Comparison of ENCODE assay signal across 2 cellular contexts in the genomic region with DNA sequence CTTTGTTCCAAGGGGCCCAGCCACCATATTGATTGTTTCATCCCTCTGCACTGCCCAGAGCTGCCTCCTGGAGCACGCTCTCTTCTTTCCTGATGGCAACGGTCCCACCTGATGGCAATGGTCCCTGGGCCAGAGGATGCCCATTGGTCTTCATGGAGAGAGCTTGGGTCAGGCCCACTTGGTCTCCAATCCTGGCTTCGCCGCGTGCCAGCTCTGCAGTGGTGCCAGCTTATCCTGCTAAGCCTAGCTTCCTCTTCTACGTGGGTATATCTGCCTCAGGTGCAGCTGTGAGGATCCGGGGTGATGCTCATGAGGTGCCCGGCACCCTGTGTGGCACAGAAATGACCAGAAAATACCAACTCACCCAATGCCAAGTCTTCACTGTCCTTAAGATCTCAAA.
TF ChIP-seq lines count a peak whose summit lies in the region.

No MANE protein-coding gene starts in this region.

TF ChIP-seq in A549, 52 proteins besides CTCF, POLR2A, EP300 and RAD21:
- TF ChIP-seq NPAS2 (CRISPR knock-in tag; IDR thresholded peaks at IDR 0.05; ENCODE audit: borderline replicate concordance), result no peak
- TF ChIP-seq HOXB13 (CRISPR knock-in tag; IDR thresholded peaks at IDR 0.05; ENCODE audit: low read depth), result no peak
- TF ChIP-seq RCOR1 (IDR thresholded peaks at IDR 0.05; ENCODE audit: low read depth, low read length), result no peak
- no peak for TF ChIP-seq MYC (IDR thresholded peaks at IDR 0.05; ENCODE audit: borderline replicate concordance, low read length)
- TF ChIP-seq HEYL (CRISPR knock-in tag; IDR thresholded peaks at IDR 0.05), result no peak
- no peak for TF ChIP-seq ELK1 (IDR thresholded peaks at IDR 0.05; ENCODE audit: low read depth, low read length)
- TF ChIP-seq RFX5 (IDR thresholded peaks at IDR 0.05), result no peak
- no peak for TF ChIP-seq CHD2 (IDR thresholded peaks at IDR 0.05; ENCODE audit: low read length, partially characterized antibody)
- TF ChIP-seq FOSL2 (IDR thresholded peaks at IDR 0.05), result no peak
- TF ChIP-seq FOSL2 (CRISPR knock-in tag; IDR thresholded peaks at IDR 0.05), result no peak
- TF ChIP-seq SMC3 (IDR thresholded peaks at IDR 0.05), result no peak
- no peak for TF ChIP-seq FOSB (CRISPR knock-in tag; IDR thresholded peaks at IDR 0.05)
- TF ChIP-seq BHLHE40 (IDR thresholded peaks at IDR 0.05; ENCODE audit: low read depth, low read length), result no peak
- TF ChIP-seq PHF8 (IDR thresholded peaks at IDR 0.05; ENCODE audit: borderline replicate concordance, low read depth), result no peak
- TF ChIP-seq HOXA7 (CRISPR knock-in tag; IDR thresholded peaks at IDR 0.05), result no peak
- no peak for TF ChIP-seq ZFP36 (IDR thresholded peaks at IDR 0.05; ENCODE audit: borderline replicate concordance, partially characterized antibody)
- no peak for TF ChIP-seq HMGXB4 (CRISPR knock-in tag; IDR thresholded peaks at IDR 0.05; ENCODE audit: borderline replicate concordance)
- no peak for TF ChIP-seq REST (IDR thresholded peaks at IDR 0.05)
- no peak for TF ChIP-seq CEBPB (IDR thresholded peaks at IDR 0.05)

TF ChIP-seq in H1, 55 proteins besides CTCF, POLR2A, EP300 and RAD21:
- TF ChIP-seq RBBP5 (IDR thresholded peaks at IDR 0.05; ENCODE audit: borderline replicate concordance, low read depth, low read length), result no peak
- no peak for TF ChIP-seq ASH2L (IDR thresholded peaks at IDR 0.05; ENCODE audit: low read length)
- TF ChIP-seq GABPA (IDR thresholded peaks at IDR 0.05; ENCODE audit: borderline replicate concordance, insufficient read depth, low read length), result no peak
- TF ChIP-seq CBX5 (IDR thresholded peaks at IDR 0.05; ENCODE audit: low read depth, low read length), result no peak
- TF ChIP-seq KDM1A (IDR thresholded peaks at IDR 0.05; ENCODE audit: borderline replicate concordance, low read length), result no peak
- TF ChIP-seq MAFK (IDR thresholded peaks at IDR 0.05; ENCODE audit: low read depth, low read length), result no peak
- TF ChIP-seq HDAC6 (IDR thresholded peaks at IDR 0.05; ENCODE audit: low read depth, low read length), result no peak
- TF ChIP-seq KDM4A (IDR thresholded peaks at IDR 0.05; ENCODE audit: low read depth, low read length, severe bottlenecking), result no peak
- TF ChIP-seq SIRT6 (IDR thresholded peaks at IDR 0.05; ENCODE audit: low read length), result no peak
- TF ChIP-seq JUN (IDR thresholded peaks at IDR 0.05; ENCODE audit: low read depth, low read length), result no peak
- TF ChIP-seq SP1 (IDR thresholded peaks at IDR 0.05; ENCODE audit: low read depth, low read length), result no peak
- no peak for TF ChIP-seq SRF (IDR thresholded peaks at IDR 0.05; ENCODE audit: low read depth, low read length)
- no peak for TF ChIP-seq POLR2AphosphoS5 (IDR thresholded peaks at IDR 0.05; ENCODE audit: low read depth, low read length)
- no peak for TF ChIP-seq PHF8 (conservative IDR thresholded peaks at IDR 0.05; ENCODE audit: low read depth, low read length)
- TF ChIP-seq ZNF274 (IDR thresholded peaks at IDR 0.05; ENCODE audit: borderline replicate concordance, extremely low read depth, low read length), result no peak
- TF ChIP-seq CEBPB (IDR thresholded peaks at IDR 0.05; ENCODE audit: low read depth, low read length), result no peak
- TF ChIP-seq TAF7 (optimal IDR thresholded peaks at IDR 0.05; ENCODE audit: borderline replicate concordance, low read depth, low read length), result no peak
- TF ChIP-seq EGR1 (IDR thresholded peaks at IDR 0.05; ENCODE audit: borderline replicate concordance, low read depth, low read length), result no peak
- TF ChIP-seq BACH1 (IDR thresholded peaks at IDR 0.05; ENCODE audit: low read length), result no peak
- no peak for TF ChIP-seq POU5F1 (IDR thresholded peaks at IDR 0.05; ENCODE audit: low read depth, low read length)
